22 cellular contexts compared by ENCODE assay signal in the genomic region with DNA sequence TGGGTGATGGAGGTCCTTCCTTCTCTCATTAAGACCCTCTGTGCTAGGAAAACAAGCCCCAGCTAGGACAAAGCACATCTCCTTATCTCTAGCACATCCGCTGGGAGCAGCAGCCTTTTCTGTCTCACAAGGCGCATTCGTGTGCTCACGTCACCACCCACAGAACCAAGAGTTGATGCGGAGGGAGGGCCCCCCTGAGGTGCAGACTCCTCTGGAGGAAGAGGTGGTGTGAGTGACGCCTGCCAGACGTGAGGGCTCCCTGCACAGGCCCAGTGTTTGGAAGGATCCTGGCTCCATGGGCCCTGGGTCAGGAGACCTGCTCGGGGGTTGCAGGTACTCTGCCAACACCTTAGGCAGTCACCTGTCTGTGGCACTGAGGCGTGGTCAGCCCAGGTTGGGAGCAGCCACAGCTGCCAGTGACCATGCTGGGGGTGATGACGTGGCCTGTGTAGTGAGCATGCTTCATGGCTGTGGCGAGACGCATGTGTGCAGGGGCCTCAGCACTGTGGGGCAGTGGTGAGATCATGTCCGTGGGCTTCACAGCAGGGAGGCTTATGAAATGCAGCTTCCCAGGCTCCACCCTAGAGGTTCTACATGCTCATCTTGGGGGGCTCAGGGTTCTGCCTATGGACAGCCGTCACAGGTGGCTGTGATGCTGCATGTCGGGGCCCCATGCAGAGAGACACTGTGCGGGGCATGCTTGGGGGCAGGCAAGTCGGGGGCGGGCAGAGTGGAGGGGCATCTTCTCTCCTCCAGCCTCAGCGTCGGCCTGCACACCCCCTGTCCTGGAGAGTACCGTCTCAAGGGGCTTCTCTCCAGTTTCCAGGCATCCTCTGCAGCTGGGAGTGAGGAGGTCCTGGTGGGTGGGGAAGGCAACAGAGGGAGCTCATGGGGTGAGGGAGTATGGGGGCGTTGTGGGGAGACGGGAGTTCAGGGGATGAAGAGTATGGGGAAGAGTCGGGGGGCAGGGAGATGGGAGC.
"Had no signal": no experiment of that assay in that cellular context is flagged by ENCODE, and none has a peak within 500 bp of the region (broad histone marks: within the 10 kb centered on the region; RNA-seq: fewer than 3 reads in every experiment).

No MANE protein-coding gene starts in this region.

- H3K9me3 ChIP-seq: gastroesophageal sphincter, neutrophil, ovary, transverse colon, uterus had no signal

- ATAC-seq: activated CD8-positive, alpha-beta T cell treated with anti-CD3 and anti-CD28 coated beads for 36 hours; activated naive CD4-positive, alpha-beta T cell treated with anti-CD3 and anti-CD28 coated beads, Interleukin-2, amount 50 U/mL, for 72 hours; gastroesophageal sphincter; left colon; natural killer cell; sciatic nerve; stimulated activated naive B cell treated with anti-CD40 and anti-IgM and Interleukin-4, amounts not matched to agents 10 μg/mL and 1 μg/mL and 100 μg/mL, for 72 hours; T-helper 17 cell had no signal

- DNase-seq: activated B cell treated with CpG ODN at 0.5 μM for 24 hours; activated CD4-positive, alpha-beta T cell treated with anti-CD3 and anti-CD28 coated beads for 48 hours; activated CD8-positive, alpha-beta T cell treated with anti-CD3 and anti-CD28 coated beads for 36 hours; head of caudate nucleus; left colon; mammary epithelial cell; natural killer cell; small intestine; stimulated activated CD4-positive, alpha-beta T cell treated with anti-CD3 and anti-CD28 coated beads, Interleukin-2, amount 100 ng/mL, for 48 hours; stimulated activated CD8-positive, alpha-beta memory T cell treated with anti-CD3 and anti-CD28 coated beads, Interleukin-4, amount 100 ng/mL, for 48 hours; stimulated activated naive B cell treated with anti-CD40 and anti-IgM and Interleukin-4, amounts not matched to agents 10 μg/mL and 1 μg/mL and 100 μg/mL, for 72 hours; transverse colon; uterus had no signal

- H3K4me1 Mint-ChIP-seq: activated B cell treated with CpG ODN at 0.5 μM for 24 hours; natural killer cell; stimulated activated naive B cell treated with anti-CD40 and anti-IgM and Interleukin-4, amounts not matched to agents 10 μg/mL and 1 μg/mL and 100 μg/mL, for 72 hours; T-helper 17 cell had no signal

- H3K27me3 ChIP-seq: gastroesophageal sphincter, ovary, transverse colon, uterus had no signal

- H3K4me3 ChIP-seq: gastroesophageal sphincter, ovary, transverse colon, uterus had no signal

- H3K27ac Mint-ChIP-seq: activated B cell treated with CpG ODN at 0.5 μM for 24 hours; activated CD8-positive, alpha-beta T cell treated with anti-CD3 and anti-CD28 coated beads for 36 hours; activated naive CD4-positive, alpha-beta T cell treated with anti-CD3 and anti-CD28 coated beads, Interleukin-2, amount 50 U/mL, for 72 hours; activated T-helper 1 cell treated with anti-CD3 and anti-CD28 coated beads, Interleukin-12 subunit alpha, Interleukin-12 subunit beta, Interleukin-2, Interleukin-4 antibody, amounts not matched to agents 30 ng/mL and 10 ng/mL and 1 ng/mL, durations not matched to agents 14 hours and 24 hours and 36 hours; mesothelial cell of epicardium; natural killer cell; stimulated activated naive B cell treated with anti-CD40 and anti-IgM and Interleukin-4, amounts not matched to agents 10 μg/mL and 1 μg/mL and 100 μg/mL, for 72 hours; T-helper 17 cell had no signal

- H3K36me3 Mint-ChIP-seq: activated naive CD4-positive, alpha-beta T cell treated with anti-CD3 and anti-CD28 coated beads, Interleukin-2, amount 50 U/mL, for 72 hours; mesothelial cell of epicardium; natural killer cell; stimulated activated naive B cell treated with anti-CD40 and anti-IgM and Interleukin-4, amounts not matched to agents 10 μg/mL and 1 μg/mL and 100 μg/mL, for 72 hours had no signal

- H3K9me3 Mint-ChIP-seq: activated naive CD4-positive, alpha-beta T cell treated with anti-CD3 and anti-CD28 coated beads, Interleukin-2, amount 50 U/mL, for 72 hours; activated T-helper 1 cell treated with anti-CD3 and anti-CD28 coated beads, Interleukin-12 subunit alpha, Interleukin-12 subunit beta, Interleukin-2, Interleukin-4 antibody, amounts not matched to agents 30 ng/mL and 10 ng/mL and 1 ng/mL, durations not matched to agents 14 hours and 24 hours and 36 hours; natural killer cell had no signal

- H3K4me1 ChIP-seq: gastroesophageal sphincter, transverse colon, uterus had no signal

- H3K4me3 Mint-ChIP-seq: activated B cell treated with CpG ODN at 0.5 μM for 24 hours; activated CD8-positive, alpha-beta T cell treated with anti-CD3 and anti-CD28 coated beads for 36 hours; activated T-helper 1 cell treated with anti-CD3 and anti-CD28 coated beads, Interleukin-12 subunit alpha, Interleukin-12 subunit beta, Interleukin-2, Interleukin-4 antibody, amounts not matched to agents 30 ng/mL and 10 ng/mL and 1 ng/mL, durations not matched to agents 14 hours and 24 hours and 36 hours; mesothelial cell of epicardium; natural killer cell; stimulated activated naive B cell treated with anti-CD40 and anti-IgM and Interleukin-4, amounts not matched to agents 10 μg/mL and 1 μg/mL and 100 μg/mL, for 72 hours; T-helper 17 cell had no signal

- H3K36me3 ChIP-seq: neutrophil, ovary, transverse colon, uterus had no signal

- H3K27ac ChIP-seq: epithelial cell of prostate, gastroesophageal sphincter, neutrophil, ovary, transverse colon, uterus had no signal
